In the genomic region with DNA sequence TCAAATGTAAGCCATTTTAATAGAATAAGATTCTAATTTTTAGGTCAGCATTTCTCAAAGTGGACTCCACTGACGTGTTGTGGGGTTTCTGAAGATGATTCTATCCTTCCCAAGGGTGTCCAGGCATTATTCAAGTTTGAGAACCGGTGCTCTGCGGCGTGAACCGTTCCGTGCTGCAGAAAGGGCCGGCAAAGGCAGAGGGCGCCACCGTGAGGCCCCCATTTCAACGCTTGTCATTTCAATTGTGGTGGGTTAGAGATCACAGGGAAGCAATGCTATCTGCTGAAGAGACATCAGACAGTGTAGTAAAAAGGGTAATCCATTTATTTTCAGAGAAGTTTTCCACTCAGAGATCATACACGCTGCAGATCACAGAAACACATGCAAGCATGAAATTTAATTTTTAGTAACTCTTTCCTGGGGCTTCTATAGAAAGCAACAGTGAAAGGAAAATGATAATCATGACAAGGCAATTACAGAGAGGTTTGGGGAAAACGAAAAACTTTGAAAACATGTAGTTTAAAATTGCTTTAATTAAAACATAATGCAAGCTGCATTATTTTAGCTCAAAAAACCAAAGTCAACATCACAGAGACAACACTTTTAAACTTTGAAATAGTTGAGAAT, we compare ENCODE assay signal across 8 cellular contexts.
DNase-seq lines count a peak whose midpoint lies in the region; ATAC-seq and TF ChIP-seq lines count a peak whose summit lies in the region.

No MANE protein-coding gene starts in this region.

- H3K4me2 ChIP-seq in neuronal stem cell (ENCODE audit: insufficient read depth, low read length, poor library complexity, severe bottlenecking), result no peak overlapping the region

- no peaks in the 10 kb centered on the region for H3K36me3 ChIP-seq in neuronal stem cell (replicated peaks in 1 of 2; ENCODE audit: control insufficient read depth in 2 of 2, insufficient read depth in 2 of 2, low read length in 2 of 2)

- H3K27me3 ChIP-seq in dorsolateral prefrontal cortex (peaks cover 0 to 54% (median 15%) of the 10 kb centered on the region in 45 donors), neuronal stem cell (ENCODE audit: control insufficient read depth in 3 of 3, insufficient read depth in 3 of 3, low read depth in 1 of 3, low read length in 3 of 3) (peaks cover 0 to 41% (median 0%) of the 10 kb centered on the region in 3 experiments)

- no CpG with 5 or more reads among the region's 12 CpGs for WGBS in neuronal stem cell (ENCODE audit: extremely low coverage in 2 of 2, insufficient read length in 2 of 2, insufficient replicate concordance in 1 of 2), 2 donors

- no peak overlapping the region for H3K4ac ChIP-seq in neuronal stem cell (ENCODE audit: low read length)

- H2BK120ac ChIP-seq in neuronal stem cell (ENCODE audit: low read depth, low read length), result no peak overlapping the region

- DNase-seq in activated CD4-positive, alpha-beta T cell treated with anti-CD3 and anti-CD28 coated beads for 24 hours (ENCODE audit: low read depth in 2 of 2), result peak; percentile 7 to 30
- no peak for DNase-seq in activated CD4-positive, alpha-beta T cell treated with anti-CD3 and anti-CD28 coated beads for 1 hour
- peak; percentile 46 for DNase-seq in RPMI8226
- peak in 8 of 10 donors; percentile 24 to 65 (median 40) for DNase-seq in dorsolateral prefrontal cortex
- DNase-seq in neuronal stem cell (ENCODE audit: low spot score), result peak; percentile 57
- DNase-seq in OCI-M2 (lab: John Stamatoyannopoulos, UW; ENCODE audit: unreplicated experiment), result no peak
- no peak for DNase-seq in NCI-H1048 (lab: John Stamatoyannopoulos, UW)

- no peak overlapping the region for H2BK12ac ChIP-seq in neuronal stem cell (ENCODE audit: low read length)

- H3K4me1 ChIP-seq in neuronal stem cell (ENCODE audit: control insufficient read depth in 2 of 2, insufficient read depth in 1 of 2, low read depth in 1 of 2, low read length in 2 of 2), result peaks cover 0 to 5% of the 10 kb centered on the region in 2 donors

- H4K8ac ChIP-seq in neuronal stem cell (ENCODE audit: low read depth, low read length), result no peak overlapping the region

- H2BK5ac ChIP-seq in neuronal stem cell (ENCODE audit: low read length), result no peak overlapping the region

- no peak overlapping the region for H2AK5ac ChIP-seq in neuronal stem cell (ENCODE audit: low read depth, low read length)

- no peaks in the 10 kb centered on the region for H3K79me1 ChIP-seq in neuronal stem cell (ENCODE audit: low read depth, low read length)

- no peak overlapping the region for H3K9ac ChIP-seq in neuronal stem cell (ENCODE audit: low read depth, low read length, poor library complexity)

- H3K18ac ChIP-seq in neuronal stem cell (ENCODE audit: low read length), result no peak overlapping the region

- H3K4me3 ChIP-seq in dorsolateral prefrontal cortex (no peak overlapping the region), neuronal stem cell (ENCODE audit: low read length in 2 of 2) (no peak overlapping the region)

- ATAC-seq in HG03565 (IDR thresholded peaks at IDR 0.05; ENCODE audit: unreplicated experiment), result peak; percentile 64

- TF ChIP-seq CTCF in dorsolateral prefrontal cortex (IDR thresholded peaks at IDR 0.05 in 54 of 56, conservative IDR thresholded peaks at IDR 0.05 in 2 of 56; ENCODE audit: low read depth in 1 of 56, partially characterized antibody in 56 of 56), result peak in 55 of 56 donors; percentile 22 to 77 (median 58)

- H3K14ac ChIP-seq in neuronal stem cell (ENCODE audit: low read length), result no peak overlapping the region

- H3K9me3 ChIP-seq in neuronal stem cell (replicated peaks in 1 of 2; ENCODE audit: control insufficient read depth in 2 of 2, insufficient read depth in 1 of 2, low read depth in 1 of 2, low read length in 2 of 2), result no peaks in the 10 kb centered on the region

- H2BK15ac ChIP-seq in neuronal stem cell (ENCODE audit: low read length), result no peak overlapping the region

- no peak overlapping the region for H3K23ac ChIP-seq in neuronal stem cell (ENCODE audit: low read depth, low read length, poor library complexity)

- H3K27ac ChIP-seq in dorsolateral prefrontal cortex, result no peak overlapping the region
- H3K27ac ChIP-seq in neuronal stem cell (replicated peaks; ENCODE audit: low read length), result no peak overlapping the region

- intact Hi-C loops in dorsolateral prefrontal cortex (cut with DNase I), result no loop called here

- H4K91ac ChIP-seq in neuronal stem cell (ENCODE audit: low read depth, low read length, poor library complexity), result no peak overlapping the region

- H2AFZ ChIP-seq in neuronal stem cell (ENCODE audit: low read length), result no peak overlapping the region

Comparison
In these comparisons a context has a peak if more than half of its experiments do, and no peak if none do; other contexts are left out.
1. DNase-seq: peak in activated CD4-positive, alpha-beta T cell treated with anti-CD3 and anti-CD28 coated beads for 24 hours (2 of 2), RPMI8226 (single experiment), dorsolateral prefrontal cortex (8 of 10) and neuronal stem cell (single experiment); none in activated CD4-positive, alpha-beta T cell treated with anti-CD3 and anti-CD28 coated beads for 1 hour (single experiment), OCI-M2 (single experiment) and NCI-H1048 (single experiment).